ENCODE assay signal across 11 cellular contexts in the genomic region with DNA sequence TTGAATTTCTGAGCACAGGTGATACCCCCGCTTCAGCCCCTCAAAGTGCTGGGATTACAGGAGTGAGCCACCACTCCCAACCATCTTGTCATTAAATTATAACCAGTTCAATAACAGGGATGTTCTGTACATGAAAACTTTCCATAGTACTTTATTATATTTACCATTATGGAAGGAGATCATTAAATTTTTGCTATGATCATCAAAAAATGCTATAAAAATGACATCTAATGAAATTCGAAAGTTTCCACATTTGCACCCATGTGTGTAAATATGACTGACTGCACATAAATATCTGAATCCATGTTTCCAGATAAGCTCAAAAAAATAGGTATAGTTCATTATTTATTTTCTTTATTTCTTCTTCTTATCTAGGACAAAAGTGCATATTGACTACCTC.
"Had no signal": no experiment of that assay in that cellular context is flagged by ENCODE, and none has a peak within 500 bp of the region (broad histone marks: within the 10 kb centered on the region; RNA-seq: fewer than 3 reads in every experiment).

No MANE protein-coding gene starts in this region.

- H3K36me3 ChIP-seq: HAP-1 had no signal

- H2AFZ ChIP-seq: GM23248 had no signal

- H3K9ac ChIP-seq: GM23248 had no signal

- H3K4me2 ChIP-seq: GM23338 had no signal

- H3K4me1 ChIP-seq: HAP-1 had no signal

- DNase-seq: GM23248, GOT3, H7, H9, HCEC 1CT, HFFc6 had no signal

- H3K4me3 ChIP-seq: GM23248, GM23338, HAP-1 had no signal

- H3K27ac ChIP-seq: GM23248 had no signal

- ATAC-seq: GM23338, HCT116 had no signal

- H3K9me3 ChIP-seq: HAP-1 had no signal

- FAIRE-seq: H1, H54 had no signal
